In genomic region chr14:51836417-51836816, GRCh38 we compare ENCODE assay signal across 17 cellular contexts. TPM values are rescaled to one million over a fixed set of nuclear protein-coding genes. Genes with fewer than 3 reads are reported as not detected.
DNase-seq lines count a peak whose midpoint lies in the region; ATAC-seq, FAIRE-seq and TF ChIP-seq lines count a peak whose summit lies in the region.
"Had no signal": no experiment of that assay in that cellular context is flagged by ENCODE, and none has a peak within 500 bp of the region (broad histone marks: within the 10 kb centered on the region; RNA-seq: fewer than 3 reads in every experiment).

No MANE protein-coding gene starts in this region.

- H3K9me3 ChIP-seq in HepG2 (ENCODE audit: low read length) (no peaks in the 10 kb centered on the region), right lobe of liver (no peaks in the 10 kb centered on the region)
- H3K9me3 ChIP-seq: Caco-2 had no signal

- in situ Hi-C loops in HepG2 (cut with HindIII; ENCODE audit: extremely low pct_ligation_motif_present, low pct_unique_long_range_greater_than_20kb) = no loop called here

- no peaks in the 10 kb centered on the region for H4K20me1 ChIP-seq in HepG2 (ENCODE audit: insufficient read depth, low read length)

- H3K27me3 ChIP-seq in HepG2 (ENCODE audit: control insufficient read depth in 1 of 2, insufficient read depth in 2 of 2, low read length in 2 of 2) (no peaks in the 10 kb centered on the region), right lobe of liver (no peaks in the 10 kb centered on the region)

- H3K4me2 ChIP-seq in HepG2 (ENCODE audit: low read depth, low read length) = no peak overlapping the region

- H3K9ac ChIP-seq in HepG2 (ENCODE audit: insufficient read depth, low read depth, low read length) = no peak overlapping the region

- no peak overlapping the region for H3K27ac ChIP-seq in HepG2 (ENCODE audit: extremely low read length, insufficient read depth, low read length)
- no peak overlapping the region for H3K27ac ChIP-seq in right lobe of liver
- H3K27ac ChIP-seq: 22Rv1 had no signal

- H3K79me2 ChIP-seq in HepG2 (ENCODE audit: insufficient read depth, low read length) = no peaks in the 10 kb centered on the region

- TF ChIP-seq RAD21 in HepG2 (CRISPR knock-in tag; IDR thresholded peaks at IDR 0.05) = no peak

- POLR2A ChIA-PET in HepG2 (lab: Yijun Ruan, JAX) = no interaction called here

- H3K36me3 ChIP-seq in HepG2 (replicated peaks in 1 of 2; ENCODE audit: control insufficient read depth in 1 of 2, insufficient read depth in 2 of 2, low read length in 2 of 2) = no peaks in the 10 kb centered on the region
- no peaks in the 10 kb centered on the region for H3K36me3 ChIP-seq in right lobe of liver

- BruUV-seq in HepG2 (replicated peaks; lab: Mats Ljungman, UMichigan) = no TSS peak

- TF ChIP-seq POLR2A in HepG2 (IDR thresholded peaks at IDR 0.05; ENCODE audit: insufficient read depth in 1 of 2, low read depth in 2 of 2, low read length in 2 of 2) (no peak), right lobe of liver (IDR thresholded peaks at IDR 0.05) (no peak)

- H3K4me1 ChIP-seq in HepG2 (ENCODE audit: insufficient read depth, low read length) (no peaks in the 10 kb centered on the region), right lobe of liver (no peaks in the 10 kb centered on the region)

- no peak for DNase-seq in HepG2 (ENCODE audit: low spot score)
- DNase-seq in right lobe of liver = no peak
- DNase-seq in NCI-H526 treated with DMSO at 0.1 percent for 48 hours (lab: John Stamatoyannopoulos, UW) = peak; percentile 21
- DNase-seq in activated CD4-positive, alpha-beta T cell treated with anti-CD3 and anti-CD28 coated beads, Interleukin-2, amount 50 U/mL, for 1 hour = no peak
- no peak for DNase-seq in DMS114 treated with DMSO at 0.1 percent for 48 hours (lab: John Stamatoyannopoulos, UW; ENCODE audit: unreplicated experiment)
- no peak for DNase-seq in NCI-H2227 (lab: John Stamatoyannopoulos, UW; ENCODE audit: unreplicated experiment)
- DNase-seq: Caco-2; CD8-positive, alpha-beta T cell; DMS53; GF-D8; HCEC 1CT; HFFc6; KG1 had no signal

- CTCF ChIA-PET in HepG2 (lab: Yijun Ruan, JAX; ENCODE audit: low intra/inter-chr PET ratio, low total read pairs) = no interaction called here

- no peak for TF ChIP-seq CTCF in HepG2 (CRISPR knock-in tag; IDR thresholded peaks at IDR 0.05)
- TF ChIP-seq CTCF in right lobe of liver (IDR thresholded peaks at IDR 0.05) = no peak

- intact Hi-C loops in HepG2 (cut with micrococcal nuclease; ENCODE audit: unreplicated experiment) (no loop called here), right lobe of liver (cut with DNase I) (no loop called here)

- TF ChIP-seq EP300 in HepG2 (IDR thresholded peaks at IDR 0.05; ENCODE audit: low read depth in 2 of 2, low read length in 2 of 2) (no peak), HepG2 (CRISPR knock-in tag; IDR thresholded peaks at IDR 0.05; ENCODE audit: borderline replicate concordance) (no peak)

- ATAC-seq in HepG2 (no peak), right lobe of liver (no peak), HG03354 (IDR thresholded peaks at IDR 0.05; ENCODE audit: poor library complexity, severe bottlenecking, unreplicated experiment) (peak; percentile 58), GM19452 (IDR thresholded peaks at IDR 0.05; ENCODE audit: unreplicated experiment) (no peak)
- ATAC-seq: CD8-positive, alpha-beta T cell had no signal

- H3K4me3 ChIP-seq in HepG2 (replicated peaks in 1 of 3; ENCODE audit: insufficient read depth in 1 of 3, low read depth in 2 of 3, low read length in 3 of 3) (no peak overlapping the region), right lobe of liver (no peak overlapping the region)

- FAIRE-seq in HepG2 (lab: Jason Lieb, UNC) = no peak

- no peak overlapping the region for H2AFZ ChIP-seq in HepG2 (ENCODE audit: low read length)

TF ChIP-seq in HepG2, 621 proteins besides CTCF, POLR2A, EP300 and RAD21:
- no peak for TF ChIP-seq BCL3 (CRISPR knock-in tag; IDR thresholded peaks at IDR 0.05)
- TF ChIP-seq ZSCAN21 (CRISPR knock-in tag; IDR thresholded peaks at IDR 0.05; ENCODE audit: borderline replicate concordance) = no peak
- no peak for TF ChIP-seq HMGA1 (CRISPR knock-in tag; conservative IDR thresholded peaks at IDR 0.05)
- no peak for TF ChIP-seq TAF15 (IDR thresholded peaks at IDR 0.05; ENCODE audit: low read depth, low read length, poor library complexity, severe bottlenecking)
- TF ChIP-seq ONECUT2 (CRISPR knock-in tag; IDR thresholded peaks at IDR 0.05) = no peak
- TF ChIP-seq ATF7 (IDR thresholded peaks at IDR 0.05) = 0 out of 2 replicates have a peak, but pooled peaks have one; percentile 15
- TF ChIP-seq ATF7 (CRISPR knock-in tag; IDR thresholded peaks at IDR 0.05) = no peak

RNA-seq across cellular contexts. Expression of gene GNG2, which starts 24.0 kb away (rescaled TPM):
- not detected in 2 replicates for total RNA-seq in HepG2 (2016; rRNA removed; fragmentation: Illumina TruSeq; extraction: Trizol)
- total RNA-seq in HepG2 (2016; cell fraction: cytosol; rRNA removed; fragmentation: Illumina TruSeq; extraction: Trizol; ENCODE audit: low read depth) = not detected in 2 replicates
- total RNA-seq in HepG2 (2016; cell fraction: insoluble cytoplasmic fraction; rRNA removed; fragmentation: Illumina TruSeq; extraction: Trizol) = not detected in 2 replicates
- total RNA-seq in HepG2 (2016; cell fraction: membrane; rRNA removed; fragmentation: Illumina TruSeq; extraction: Trizol) = not detected in 2 replicates
- total RNA-seq in HepG2 (2016; cell fraction: nucleus; rRNA removed; fragmentation: Illumina TruSeq; extraction: Trizol) = not detected in 2 replicates
- not detected in 2 replicates for polyA plus RNA-seq in HepG2 (2011; rRNA removed)
- polyA plus RNA-seq in HepG2 (2011; cell fraction: cytosol; rRNA removed) = not detected in 2 replicates
- not detected in 2 replicates for polyA plus RNA-seq in HepG2 (2011; cell fraction: nucleus; rRNA removed)
- polyA plus RNA-seq in HepG2 (2012) = not detected in 2 replicates
- polyA plus RNA-seq in HepG2 (2016; cell fraction: cytosol; fragmentation: Illumina TruSeq; extraction: Trizol; ENCODE audit: low read depth) = not detected in 2 replicates
- not detected in 2 replicates for polyA plus RNA-seq in HepG2 (2016; cell fraction: insoluble cytoplasmic fraction; fragmentation: Illumina TruSeq; extraction: Trizol; ENCODE audit: low read depth)
- not detected in 2 replicates for polyA plus RNA-seq in HepG2 (2016; cell fraction: membrane; fragmentation: Illumina TruSeq; extraction: Trizol; ENCODE audit: low read depth)
- not detected in 2 replicates for polyA plus RNA-seq in HepG2 (2016; cell fraction: nucleus; fragmentation: Illumina TruSeq; extraction: Trizol; ENCODE audit: insufficient read depth, low read depth)
- 0.42 TPM in 1 of 2 replicates, not detected in the other for polyA minus RNA-seq in HepG2 (2011; rRNA and poly(A)+ RNA removed; ENCODE audit: low replicate concordance)
- polyA minus RNA-seq in HepG2 (2011; cell fraction: cytosol; rRNA and poly(A)+ RNA removed) = not detected in 2 replicates
- not detected in 2 replicates for polyA minus RNA-seq in HepG2 (2011; cell fraction: nucleus; rRNA and poly(A)+ RNA removed)
- 1 to 10 TPM; 1.9 to 7.6 (median 3.5) TPM for total RNA-seq in right lobe of liver
- total RNA-seq: HT-29 had no signal
